Comparison of ENCODE assay signal across 12 cellular contexts in genomic region chr2:191927991-191928390, GRCh38.
DNase-seq lines count a peak whose midpoint lies in the region; ATAC-seq, FAIRE-seq and TF ChIP-seq lines count a peak whose summit lies in the region.
"Had no signal": no experiment of that assay in that cellular context is flagged by ENCODE, and none has a peak within 500 bp of the region (broad histone marks: within the 10 kb centered on the region; RNA-seq: fewer than 3 reads in every experiment).

No MANE protein-coding gene starts in this region.

- no peaks in the 10 kb centered on the region for H3K9me3 Mint-ChIP-seq in chondrocyte (ENCODE audit: low read depth)
- H3K9me3 Mint-ChIP-seq: activated naive CD4-positive, alpha-beta T cell treated with anti-CD3 and anti-CD28 coated beads, Interleukin-2, amount 10 ng/mL, durations not matched to agents 7 days and 5 days had no signal

- H2AFZ ChIP-seq in neuron (ENCODE audit: low read depth, low read length): peak overlapping the region; percentile 60

- H3K9ac ChIP-seq in kidney (ENCODE audit: low read length in 2 of 2): no peak overlapping the region

- no peaks in the 10 kb centered on the region for H3K27me3 ChIP-seq in neuron (ENCODE audit: insufficient read depth, low read length)
- no peaks in the 10 kb centered on the region for H3K27me3 ChIP-seq in heart right ventricle

- H3K27ac ChIP-seq in kidney (ENCODE audit: low read depth in 2 of 2, low read length in 2 of 2): no peak overlapping the region
- H3K27ac ChIP-seq in heart right ventricle: no peak overlapping the region

- 51 to 61% methylated on average over 3 of the region's 3 CpGs for WGBS in heart right ventricle, 2 donors

- no peaks in the 10 kb centered on the region for H3K27me3 Mint-ChIP-seq in chondrocyte (ENCODE audit: low read depth)

- intact Hi-C loops in kidney (cut with DNase I): no loop called here
- intact Hi-C loops in heart right ventricle (cut with DNase I): no loop called here

- H3K9me3 ChIP-seq in neuron (ENCODE audit: low read length) (no peaks in the 10 kb centered on the region), kidney (ENCODE audit: control insufficient read depth in 1 of 2, low read length in 2 of 2) (no peaks in the 10 kb centered on the region), heart right ventricle (no peaks in the 10 kb centered on the region)

- ATAC-seq in heart right ventricle: no peak

- no peak overlapping the region for H3K4me3 ChIP-seq in neuron (ENCODE audit: low read length)
- H3K4me3 ChIP-seq in kidney (ENCODE audit: low read length in 2 of 2): no peak overlapping the region
- no peak overlapping the region for H3K4me3 ChIP-seq in heart right ventricle

- FAIRE-seq in frontal cortex (lab: Jason Lieb, UNC) (no peak), kidney (lab: Jason Lieb, UNC) (no peak)
- FAIRE-seq: TTC549 had no signal

- H3K4me1 Mint-ChIP-seq in chondrocyte (ENCODE audit: low read depth): peaks cover 30% of the 10 kb centered on the region
- H3K4me1 Mint-ChIP-seq: activated naive CD4-positive, alpha-beta T cell treated with anti-CD3 and anti-CD28 coated beads, Interleukin-2, amount 10 ng/mL, durations not matched to agents 7 days and 5 days had no signal

- DNase-seq in ELR (ENCODE audit: low read depth): peak; percentile 20
- DNase-seq in NCI-H1105 treated with DMSO at 0.1 percent for 48 hours (lab: John Stamatoyannopoulos, UW): peak; percentile 65
- no peak for DNase-seq in chondrocyte (ENCODE audit: low spot score)
- DNase-seq in frontal cortex (ENCODE audit: low spot score in 2 of 2): no peak
- DNase-seq in activated T-cell treated with anti-CD3 and anti-CD28 coated beads, Interleukin-2, amount 50 U/mL, for 1 hour: no peak
- DNase-seq in kidney: no peak
- DNase-seq in heart right ventricle: no peak
- DNase-seq: activated naive CD4-positive, alpha-beta T cell treated with anti-CD3 and anti-CD28 coated beads, Interleukin-2, amount 10 ng/mL, durations not matched to agents 7 days and 5 days; naive B cell; NK-92 treated with Interleukin-12 subunit alpha and Interleukin-12 subunit beta, amount 100 ng/mL, for 24 hours had no signal

- H3K4me3 Mint-ChIP-seq in chondrocyte (ENCODE audit: unreplicated experiment): no peak overlapping the region
- H3K4me3 Mint-ChIP-seq: activated naive CD4-positive, alpha-beta T cell treated with anti-CD3 and anti-CD28 coated beads, Interleukin-2, amount 10 ng/mL, durations not matched to agents 7 days and 5 days; naive B cell had no signal

- H3K27ac Mint-ChIP-seq in chondrocyte (ENCODE audit: unreplicated experiment): peak overlapping the region; percentile 58
- H3K27ac Mint-ChIP-seq: activated naive CD4-positive, alpha-beta T cell treated with anti-CD3 and anti-CD28 coated beads, Interleukin-2, amount 10 ng/mL, durations not matched to agents 7 days and 5 days; naive B cell had no signal

- H3K4me1 ChIP-seq in neuron (ENCODE audit: insufficient read depth, low read length) (peaks cover 21% of the 10 kb centered on the region), kidney (ENCODE audit: control insufficient read depth in 1 of 2, insufficient read depth in 1 of 2, low read depth in 1 of 2, low read length in 2 of 2) (peaks cover 2 to 4% of the 10 kb centered on the region in 2 donors), heart right ventricle (peaks cover 0 to 38% (median 15%) of the 10 kb centered on the region in 9 donors)

- no peaks in the 10 kb centered on the region for H3K36me3 Mint-ChIP-seq in chondrocyte (ENCODE audit: low read depth)
- H3K36me3 Mint-ChIP-seq: activated naive CD4-positive, alpha-beta T cell treated with anti-CD3 and anti-CD28 coated beads, Interleukin-2, amount 10 ng/mL, durations not matched to agents 7 days and 5 days; naive B cell had no signal

- no peaks in the 10 kb centered on the region for H3K36me3 ChIP-seq in neuron (ENCODE audit: insufficient read depth, low read length)
- no peaks in the 10 kb centered on the region for H3K36me3 ChIP-seq in kidney (ENCODE audit: control insufficient read depth in 1 of 2, insufficient read depth in 2 of 2, low read length in 2 of 2)
- H3K36me3 ChIP-seq in heart right ventricle: no peaks in the 10 kb centered on the region

- no peak for TF ChIP-seq CTCF in chondrocyte (IDR thresholded peaks at IDR 0.05)
- no peak for TF ChIP-seq CTCF in kidney (IDR thresholded peaks at IDR 0.05; ENCODE audit: borderline replicate concordance, extremely low read depth, insufficient read depth)
- no peak for TF ChIP-seq CTCF in heart right ventricle (IDR thresholded peaks at IDR 0.05)

Comparison
In these comparisons a context has a peak if more than half of its experiments do, and no peak if none do; other contexts are left out.
1. DNase-seq: peak in ELR (single experiment) and NCI-H1105 treated with DMSO at 0.1 percent for 48 hours (single experiment); none in chondrocyte (single experiment), frontal cortex (0 of 2), activated T-cell treated with anti-CD3 and anti-CD28 coated beads, Interleukin-2, amount 50 U/mL, for 1 hour (single experiment), kidney (single experiment) and heart right ventricle (0 of 2).